8 cellular contexts compared by ENCODE assay signal in genomic region chr3:57691411-57692133, GRCh38. TPM values are rescaled to one million over a fixed set of nuclear protein-coding genes. Genes with fewer than 3 reads are reported as not detected.
DNase-seq lines count a peak whose midpoint lies in the region; ATAC-seq and TF ChIP-seq lines count a peak whose summit lies in the region.

No MANE protein-coding gene starts in this region.

- H3F3A ChIP-seq in PC-3 (ENCODE audit: low read length, unreplicated experiment): peaks cover 7% of the 10 kb centered on the region

- no peaks in the 10 kb centered on the region for H3K9me3 Mint-ChIP-seq in natural killer cell

- no peaks in the 10 kb centered on the region for H3K27me3 Mint-ChIP-seq in natural killer cell (ENCODE audit: low read depth in 2 of 2)

- CTCF ChIA-PET in PC-3 (lab: Charles Lee): no interaction called here

- no peaks in the 10 kb centered on the region for H3K9me2 ChIP-seq in PC-3 (replicated peaks; ENCODE audit: low read length)

- peak overlapping the region; percentile 90 for H3K27ac ChIP-seq in PC-3 (ENCODE audit: low read length)
- peak overlapping the region in 52 of 59 donors; percentile 3 to 99 (median 97) for H3K27ac ChIP-seq in dorsolateral prefrontal cortex

- H3K4me3 ChIP-seq in PC-3 (ENCODE audit: low read length) (peak overlapping the region; percentile 68), dorsolateral prefrontal cortex (peak overlapping the region; percentile 57 to 100 (median 95))

- peak overlapping the region; percentile 96 for H3K9ac ChIP-seq in PC-3 (ENCODE audit: low read length)

- H3K27me3 ChIP-seq in PC-3 (ENCODE audit: low read length): no peaks in the 10 kb centered on the region
- H3K27me3 ChIP-seq in dorsolateral prefrontal cortex: no peaks in the 10 kb centered on the region

- ATAC-seq in PC-3 (no peak), natural killer cell (no peak), HG03460 (IDR thresholded peaks at IDR 0.05; ENCODE audit: unreplicated experiment) (no peak), GM19328 (IDR thresholded peaks at IDR 0.05; ENCODE audit: unreplicated experiment) (no peak)

- POLR2A ChIA-PET in PC-3 (lab: Charles Lee; ENCODE audit: unreplicated experiment): interaction anchor here (0.8 kb wide), 1 partner anchor 309 kb away, joined by 22 read pairs; no protein-coding TSS in a partner anchor

- H4K20me1 ChIP-seq in PC-3 (ENCODE audit: low read length): peaks cover 19% of the 10 kb centered on the region

- peaks cover 32 to 48% of the 10 kb centered on the region in 2 donors for H3K4me1 Mint-ChIP-seq in natural killer cell

- H3K4me1 ChIP-seq in PC-3 (ENCODE audit: insufficient read depth, low read length): peaks cover 27% of the 10 kb centered on the region

- H3K4me3 Mint-ChIP-seq in natural killer cell: peak overlapping the region; percentile 95

- peaks cover 60% of the 10 kb centered on the region for H3K79me2 ChIP-seq in PC-3 (ENCODE audit: low read length)

- DNase-seq in EH (ENCODE audit: low read depth) (peak; percentile 8), PC-3 (no peak), dorsolateral prefrontal cortex (no peak), natural killer cell (peak; percentile 24), Ammon's horn (ENCODE audit: low spot score) (no peak), activated gamma-delta T cell treated with Interleukin-2 at 50 U/mL for 16 hours (no peak)

- no peak for TF ChIP-seq CTCF in PC-3 (conservative IDR thresholded peaks at IDR 0.05; ENCODE audit: low read depth, low read length)
- no peak for TF ChIP-seq CTCF in dorsolateral prefrontal cortex (IDR thresholded peaks at IDR 0.05 in 54 of 56, conservative IDR thresholded peaks at IDR 0.05 in 2 of 56; ENCODE audit: low read depth in 1 of 56, partially characterized antibody in 56 of 56)
- no peak for TF ChIP-seq CTCF in natural killer cell (IDR thresholded peaks at IDR 0.05)

- H3K27ac Mint-ChIP-seq in natural killer cell: peak overlapping the region; percentile 94 to 97

- H3K36me3 Mint-ChIP-seq in natural killer cell: no peaks in the 10 kb centered on the region

- no peaks in the 10 kb centered on the region for H3K9me3 ChIP-seq in PC-3 (ENCODE audit: low read length)

- no peaks in the 10 kb centered on the region for H3K36me3 ChIP-seq in PC-3 (ENCODE audit: low read depth, low read length)

- intact Hi-C loops in PC-3 (cut with micrococcal nuclease): loop anchor here (1.0 to 5.0 kb wide), 4 partner anchors 61 to 136 kb away; partner anchors contain the start of genes ARF4 and SLMAP
- intact Hi-C loops in dorsolateral prefrontal cortex (cut with DNase I): loop anchor here (1.0 to 5.0 kb wide), 3 partner anchors 65 to 137 kb away; partner anchors contain the start of genes SLMAP (in 2 of the 2) and PDE12 (in 1 of the 2)
- intact Hi-C loops in natural killer cell (cut with micrococcal nuclease): loop anchor here (1.0 to 5.0 kb wide), 4 partner anchors 16 to 134 kb away; partner anchors contain the start of genes ARF4 and PDE12

- H3K4me2 ChIP-seq in PC-3 (ENCODE audit: low read length): peak overlapping the region; percentile 70

- H2AFZ ChIP-seq in PC-3 (ENCODE audit: low read length): no peak overlapping the region

- TSS peak; percentile 50 for BruUV-seq in PC-3 (replicated peaks; lab: Mats Ljungman, UMichigan)

RNA-seq across cellular contexts. Expression of gene DENND6A, which starts 1.3 kb away (rescaled TPM):
- total RNA-seq in PC-3 (2014; rRNA removed) (16.9 and 17.6 TPM in 2 replicates), dorsolateral prefrontal cortex (10 to 100 TPM; 13.1 to 41.8 (median 28.0) TPM), natural killer cell (10 to 100 TPM; 54.5 to 69.8 (median 57.1) TPM)

Comparison
In these comparisons a context has a peak if more than half of its experiments do, and no peak if none do; other contexts are left out.
1. DNase-seq: peak in EH (single experiment) and natural killer cell (single experiment); none in PC-3 (single experiment), dorsolateral prefrontal cortex (0 of 10), Ammon's horn (single experiment) and activated gamma-delta T cell treated with Interleukin-2 at 50 U/mL for 16 hours (single experiment).